Comparison of ENCODE assay signal across 20 cellular contexts in genomic region chr9:87524061-87524460, GRCh38. TPM values are rescaled to one million over a fixed set of nuclear protein-coding genes. Genes with fewer than 3 reads are reported as not detected.
A peak's percentile ranks its signal among the peaks of the same experiment; 100 is the strongest.
DNase-seq lines count a peak whose midpoint lies in the region; ATAC-seq, FAIRE-seq and TF ChIP-seq lines count a peak whose summit lies in the region.
"Had no signal": no experiment of that assay in that cellular context is flagged by ENCODE, and none has a peak within 500 bp of the region (broad histone marks: within the 10 kb centered on the region; RNA-seq: fewer than 3 reads in every experiment).

No MANE protein-coding gene starts in this region.

- no peak overlapping the region for H3K27ac Mint-ChIP-seq in osteocyte (ENCODE audit: unreplicated experiment)
- H3K27ac Mint-ChIP-seq: CD4-positive, alpha-beta T cell; IgD-negative memory B cell had no signal

- no peaks in the 10 kb centered on the region for H3K27me3 Mint-ChIP-seq in osteocyte (ENCODE audit: unreplicated experiment)
- H3K27me3 Mint-ChIP-seq: CD4-positive, alpha-beta T cell had no signal

- no peaks in the 10 kb centered on the region for H3K9me3 Mint-ChIP-seq in osteocyte (ENCODE audit: unreplicated experiment)
- H3K9me3 Mint-ChIP-seq: CD4-positive, alpha-beta T cell had no signal

- no peak for FAIRE-seq in H1 (lab: Jason Lieb, UNC)
- FAIRE-seq: A204.1, GM12892, H54 had no signal

- H3K4me3 ChIP-seq in IMR-90 (ENCODE audit: insufficient read depth, low read depth, low read length) (no peak overlapping the region), H1 (ENCODE audit: extremely low read depth in 1 of 4, insufficient read depth in 2 of 4, low read depth in 3 of 4, low read length in 4 of 4) (no peak overlapping the region), stomach smooth muscle (ENCODE audit: low read length in 2 of 2) (no peak overlapping the region), gastrocnemius medialis (no peak overlapping the region)

- H3K23me2 ChIP-seq in H1 (ENCODE audit: low read depth, low read length) = no peaks in the 10 kb centered on the region

- intact Hi-C loops in IMR-90 (cut with micrococcal nuclease) = no loop called here
- intact Hi-C loops in gastrocnemius medialis (cut with DNase I; ENCODE audit: low total_unique reads) = no loop called here

- H3K4me1 ChIP-seq in IMR-90 (ENCODE audit: control insufficient read depth, insufficient read depth, low read length) (no peaks in the 10 kb centered on the region), H1 (replicated peaks in 1 of 4; ENCODE audit: control insufficient read depth in 3 of 4, insufficient read depth in 4 of 4, low read length in 3 of 4) (peaks cover 6 to 18% (median 14%) of the 10 kb centered on the region in 4 experiments), stomach smooth muscle (ENCODE audit: control insufficient read depth, insufficient read depth, low read length) (peaks cover 26% of the 10 kb centered on the region), gastrocnemius medialis (peaks cover 0 to 11% of the 10 kb centered on the region in 2 donors)

- H3K4ac ChIP-seq in IMR-90 (ENCODE audit: low read depth, low read length) = no peak overlapping the region
- no peak overlapping the region for H3K4ac ChIP-seq in H1 (replicated peaks; ENCODE audit: insufficient read length, low read depth, low read length)

- no peaks in the 10 kb centered on the region for H4K20me1 ChIP-seq in IMR-90 (ENCODE audit: insufficient read depth, low read length)
- H4K20me1 ChIP-seq in H1 (replicated peaks in 1 of 2; ENCODE audit: control insufficient read depth in 1 of 2, insufficient read depth in 2 of 2, low read length in 2 of 2) = peaks cover 8 to 21% of the 10 kb centered on the region in 2 experiments

- POLR2A ChIA-PET in IMR-90 (lab: Charles Lee; ENCODE audit: unreplicated experiment) (no interaction called here), H1 (lab: Charles Lee; ENCODE audit: partially characterized antibody) (interaction anchor here (2.0 kb wide), 1 partner anchor 13 kb away, joined by 6 read pairs; no protein-coding TSS in a partner anchor)

- H3K4me3 Mint-ChIP-seq in osteocyte (ENCODE audit: unreplicated experiment) = no peak overlapping the region
- H3K4me3 Mint-ChIP-seq: CD4-positive, alpha-beta T cell; IgD-negative memory B cell had no signal

- no peak overlapping the region for H3K27ac ChIP-seq in IMR-90 (ENCODE audit: insufficient read depth, low read length)
- H3K27ac ChIP-seq in H1 (ENCODE audit: low read depth, low read length) = no peak overlapping the region
- peak overlapping the region; percentile 41 for H3K27ac ChIP-seq in stomach smooth muscle (ENCODE audit: low read length)
- no peak overlapping the region for H3K27ac ChIP-seq in gastrocnemius medialis
- H3K27ac ChIP-seq: C4-2B had no signal

- H2BK120ac ChIP-seq in IMR-90 (ENCODE audit: low read depth, low read length) = no peak overlapping the region
- no peak overlapping the region for H2BK120ac ChIP-seq in H1 (replicated peaks; ENCODE audit: low read depth, low read length)

- H3K18ac ChIP-seq in IMR-90 (ENCODE audit: low read depth, low read length) (no peak overlapping the region), H1 (ENCODE audit: extremely low read depth, low read length) (no peak overlapping the region)

- no peak overlapping the region for H2BK5ac ChIP-seq in IMR-90 (ENCODE audit: low read depth, low read length, poor library complexity, severe bottlenecking)
- peak overlapping the region; percentile 68; the same call in 1 of the 2 replicates for H2BK5ac ChIP-seq in H1 (ENCODE audit: low read depth, low read length)

- no peak overlapping the region for H2BK20ac ChIP-seq in IMR-90 (ENCODE audit: low read depth, low read length)
- 0 out of 2 replicates have a peak overlapping the region, but pooled peaks have one; percentile 28 for H2BK20ac ChIP-seq in H1 (ENCODE audit: low read length)

- H3K4me2 ChIP-seq in IMR-90 (ENCODE audit: low read depth, low read length) (no peak overlapping the region), H1 (ENCODE audit: insufficient read depth in 1 of 2, low read depth in 2 of 2, low read length in 2 of 2) (no peak overlapping the region)

- peak overlapping the region; percentile 28 for H2AK9ac ChIP-seq in IMR-90 (replicated peaks; ENCODE audit: low read depth, low read length, poor library complexity)

- CTCF ChIA-PET in IMR-90 (lab: Yijun Ruan, JAX) = no interaction called here
- CTCF ChIA-PET in H1 (lab: Charles Lee; ENCODE audit: partially characterized antibody) = interaction anchor here (1.4 to 1.8 kb wide), 2 partner anchors 8 to 42 kb away, joined by 4 to 5 read pairs; no protein-coding TSS in a partner anchor

- dilution Hi-C loops in IMR-90 (cut with HindIII; ENCODE audit: low sequenced_read_pairs, unreplicated experiment) = no loop called here

- TF ChIP-seq RAD21 in IMR-90 (IDR thresholded peaks at IDR 0.05; ENCODE audit: low read length) (no peak), H1 (IDR thresholded peaks at IDR 0.05 in 1 of 2, conservative IDR thresholded peaks at IDR 0.05 in 1 of 2; ENCODE audit: low read depth in 2 of 2, low read length in 2 of 2) (no peak)

- no peak for TF ChIP-seq CTCF in IMR-90 (conservative IDR thresholded peaks at IDR 0.05; ENCODE audit: low read depth, low read length)
- TF ChIP-seq CTCF in H1 (IDR thresholded peaks at IDR 0.05; ENCODE audit: control extremely low read depth in 1 of 3, insufficient read depth in 1 of 3, low read depth in 1 of 3, low read length in 3 of 3) = no peak
- TF ChIP-seq CTCF in osteocyte (IDR thresholded peaks at IDR 0.05) = no peak
- TF ChIP-seq CTCF in gastrocnemius medialis (IDR thresholded peaks at IDR 0.05 in 4 of 5, conservative IDR thresholded peaks at IDR 0.05 in 1 of 5) = no peak

- WGBS in IMR-90 (ENCODE audit: extremely low coverage in 2 of 2, insufficient read length in 1 of 2), 2 experiments = no CpG with 5 or more reads among the region's 5 CpGs
- 90% methylated on average over 5 of the region's 5 CpGs; no CpG with 5 or more reads in 1 of the 2 experiments for WGBS in H1 (ENCODE audit: extremely low coverage in 1 of 2, insufficient coverage in 1 of 2, insufficient read length in 1 of 2, insufficient replicate concordance in 2 of 2, low coverage in 1 of 2, low lambda C conversion rate in 2 of 2, missing lambda C conversion rate in 1 of 2), 2 experiments

- peaks cover 61% of the 10 kb centered on the region for H3K36me3 Mint-ChIP-seq in osteocyte (ENCODE audit: unreplicated experiment)
- H3K36me3 Mint-ChIP-seq: IgD-negative memory B cell had no signal

- H3K79me2 ChIP-seq in H1 (ENCODE audit: control insufficient read depth in 1 of 2, insufficient read depth in 2 of 2, low read length in 2 of 2) = peaks cover 5 to 86% of the 10 kb centered on the region in 2 experiments; a peak in 3 of 4 replicates

- H3K36me3 ChIP-seq in IMR-90 (ENCODE audit: control insufficient read depth, insufficient read depth, low read length) = no peaks in the 10 kb centered on the region
- H3K36me3 ChIP-seq in H1 (ENCODE audit: control insufficient read depth in 2 of 4, insufficient read depth in 4 of 4, low read length in 3 of 4) = peaks cover 0 to 3% (median 0%) of the 10 kb centered on the region in 4 experiments; a peak in 2 of 8 replicates
- H3K36me3 ChIP-seq in stomach smooth muscle (ENCODE audit: control insufficient read depth in 2 of 2, insufficient read depth in 2 of 2, low read length in 2 of 2) = no peaks in the 10 kb centered on the region
- no peaks in the 10 kb centered on the region for H3K36me3 ChIP-seq in gastrocnemius medialis

- H3K23ac ChIP-seq in IMR-90 (ENCODE audit: low read depth, low read length) (no peak overlapping the region), H1 (ENCODE audit: insufficient read length) (no peak overlapping the region)

- TF ChIP-seq POLR2A in IMR-90 (IDR thresholded peaks at IDR 0.05; ENCODE audit: low read depth, low read length) (no peak), H1 (IDR thresholded peaks at IDR 0.05; ENCODE audit: control extremely low read depth in 1 of 2, low read depth in 2 of 2, low read length in 2 of 2) (no peak), gastrocnemius medialis (IDR thresholded peaks at IDR 0.05) (no peak)

- H2AFZ ChIP-seq in IMR-90 (replicated peaks; ENCODE audit: low read length, poor library complexity) (no peak overlapping the region), H1 (ENCODE audit: low read length) (no peak overlapping the region)

- H3K4me1 Mint-ChIP-seq in osteocyte (ENCODE audit: unreplicated experiment) = peaks cover 31% of the 10 kb centered on the region
- H3K4me1 Mint-ChIP-seq: IgD-negative memory B cell had no signal

- no peak for TF ChIP-seq EP300 in H1 (IDR thresholded peaks at IDR 0.05; ENCODE audit: borderline replicate concordance in 1 of 2, low read depth in 2 of 2, low read length in 2 of 2)

- no peaks in the 10 kb centered on the region for H3K79me1 ChIP-seq in IMR-90 (ENCODE audit: low read depth in 1 of 2, low read length in 2 of 2)
- H3K79me1 ChIP-seq in H1 (ENCODE audit: low read depth, low read length) = peaks cover 17% of the 10 kb centered on the region

- H4K5ac ChIP-seq in IMR-90 (ENCODE audit: low read depth, low read length) (no peak overlapping the region), H1 (ENCODE audit: insufficient read length, low read depth, low read length) (no peak overlapping the region)

- H3K9ac ChIP-seq in IMR-90 (ENCODE audit: low read depth, low read length) (no peak overlapping the region), H1 (replicated peaks in 1 of 4; ENCODE audit: extremely low read depth in 1 of 4, low read depth in 3 of 4, low read length in 3 of 4) (no peak overlapping the region), stomach smooth muscle (ENCODE audit: low read length in 2 of 2) (no peak overlapping the region)

- in situ Hi-C loops in IMR-90 (cut with MboI; ENCODE audit: low sequenced_read_pairs) (no loop called here), gastrocnemius medialis (cut with MboI; ENCODE audit: low sequenced_read_pairs in 4 of 4) (no loop called here)

- H3K56ac ChIP-seq in IMR-90 (ENCODE audit: extremely low read depth, insufficient read depth, low read length) (no peak overlapping the region), H1 (replicated peaks; ENCODE audit: insufficient read length, low read depth, low read length) (no peak overlapping the region)

- no peak overlapping the region for H2AK5ac ChIP-seq in IMR-90 (ENCODE audit: low read depth, low read length)
- peak overlapping the region; percentile 79; the same call in 1 of the 2 replicates for H2AK5ac ChIP-seq in H1 (ENCODE audit: low read depth, low read length)

- H3K27me3 ChIP-seq in IMR-90 (ENCODE audit: control insufficient read depth, insufficient read depth, low read length) = peaks cover 1% of the 10 kb centered on the region; the same call in 1 of the 2 replicates
- H3K27me3 ChIP-seq in H1 (replicated peaks in 1 of 4; ENCODE audit: control insufficient read depth in 3 of 4, extremely low read depth in 1 of 4, insufficient read depth in 3 of 4, low read length in 3 of 4) = no peaks in the 10 kb centered on the region
- no peaks in the 10 kb centered on the region for H3K27me3 ChIP-seq in stomach smooth muscle (ENCODE audit: control insufficient read depth in 1 of 2, insufficient read depth in 2 of 2, low read length in 2 of 2)
- no peaks in the 10 kb centered on the region for H3K27me3 ChIP-seq in gastrocnemius medialis

- H3K14ac ChIP-seq in IMR-90 (replicated peaks; ENCODE audit: low read depth, low read length) (no peak overlapping the region), H1 (ENCODE audit: insufficient read length) (no peak overlapping the region)

- 0 out of 2 replicates have a peak overlapping the region, but pooled peaks have one; percentile 43 for H2BK12ac ChIP-seq in H1 (ENCODE audit: low read depth, low read length)

- BruUV-seq in IMR-90 (replicated peaks; lab: Mats Ljungman, UMichigan) = no TSS peak

- H4K91ac ChIP-seq in IMR-90 (ENCODE audit: insufficient read depth, low read depth, low read length) (no peak overlapping the region), H1 (replicated peaks; ENCODE audit: insufficient read length, low read length) (no peak overlapping the region)

- no peak for DNase-seq in IMR-90
- DNase-seq in H1 (ENCODE audit: low read depth in 1 of 2, low spot score in 2 of 2) = peak in 1 of 2 experiments; percentile 32
- peak; percentile 53 for DNase-seq in osteocyte (ENCODE audit: extremely low spot score, unreplicated experiment)
- DNase-seq in activated CD4-positive, CD25-positive, alpha-beta regulatory T cell treated with anti-CD3 and anti-CD28 coated beads, Interleukin-2, amount 50 U/mL, for 72 hours = no peak
- DNase-seq in gastrocnemius medialis = no peak
- no peak for DNase-seq in activated T-cell treated with anti-CD3 and anti-CD28 coated beads, Interleukin-2, amount 50 U/mL, for 1 hour
- DNase-seq: AML-193; CD4-positive, alpha-beta T cell; DMS153; DMS79; GDM1; HCEC 1CT; KBM-7 had no signal

- H2BK15ac ChIP-seq in IMR-90 (ENCODE audit: low read depth, low read length) (no peak overlapping the region), H1 (ENCODE audit: low read length) (no peak overlapping the region)

- H3K9me3 ChIP-seq in IMR-90 (ENCODE audit: control insufficient read depth, insufficient read depth, low read length) = no peaks in the 10 kb centered on the region
- H3K9me3 ChIP-seq in H1 (ENCODE audit: insufficient read depth in 2 of 2, low read depth in 1 of 2, low read length in 1 of 2) = no peaks in the 10 kb centered on the region
- H3K9me3 ChIP-seq in stomach smooth muscle (ENCODE audit: control insufficient read depth in 2 of 2, low read length in 2 of 2) = no peaks in the 10 kb centered on the region
- no peaks in the 10 kb centered on the region for H3K9me3 ChIP-seq in gastrocnemius medialis

- no peaks in the 10 kb centered on the region for H3K9me1 ChIP-seq in IMR-90 (ENCODE audit: insufficient read depth, low read length)

- H4K8ac ChIP-seq in IMR-90 (ENCODE audit: low read depth in 2 of 2, low read length in 2 of 2) (no peak overlapping the region), H1 (ENCODE audit: extremely low read depth, insufficient read depth, low read length) (no peak overlapping the region)

- ATAC-seq in IMR-90 (ENCODE audit: low read depth) (no peak), gastrocnemius medialis (no peak), GM18502 (IDR thresholded peaks at IDR 0.05; ENCODE audit: poor library complexity, unreplicated experiment) (no peak)

RNA-seq across cellular contexts. Expression of gene DAPK1, which starts 26.4 kb away (rescaled TPM):
- under 0.01 TPM in 2 replicates for total RNA-seq in IMR-90 (2012; rRNA removed)
- polyA plus RNA-seq in IMR-90 (2012; rRNA removed) = 0.01 and 0.03 TPM in 2 replicates
- polyA plus RNA-seq in IMR-90 (2012; cell fraction: cytosol; rRNA removed) = 0.03 and 0.04 TPM in 2 replicates
- 0.03 and 0.07 TPM in 2 replicates for polyA plus RNA-seq in IMR-90 (2012; cell fraction: nucleus; rRNA removed; ENCODE audit: low replicate concordance)
- total RNA-seq in H1 (2021; fragmentation: NEBNext Ultra II Directional; extraction: Animal tissue kit (Norgen Biotek cat#: 25700)) = 128 and 131 TPM in 2 replicates
- polyA plus RNA-seq in H1 (2011; rRNA removed) = 62.4 and 64.9 TPM in 2 replicates
- 73.1 TPM for polyA plus RNA-seq in H1 (2011; cell fraction: cytosol; rRNA removed)
- polyA plus RNA-seq in H1 (2011; cell fraction: nucleus; rRNA removed) = 156 TPM
- polyA plus RNA-seq in H1 (2012, experiment 1 of 2) = 57.1 to 67.3 TPM (median 64.0 TPM) in 4 replicates
- polyA plus RNA-seq in H1 (2012, experiment 2 of 2) = 12.9 TPM
- polyA plus RNA-seq in H1 (2013, experiment 1 of 2) = 33.3 TPM
- polyA plus RNA-seq in H1 (2013, experiment 2 of 2) = 34.1 TPM
- 255 and 314 TPM in 2 replicates for polyA minus RNA-seq in H1 (2011; rRNA and poly(A)+ RNA removed)
- polyA minus RNA-seq in H1 (2011; cell fraction: cytosol; rRNA and poly(A)+ RNA removed) = 78.8 TPM
- polyA minus RNA-seq in H1 (2011; cell fraction: nucleus; rRNA and poly(A)+ RNA removed) = 203 TPM
- 294 and 304 TPM in 2 replicates for total RNA-seq in osteocyte
- 1 to 10 TPM; 1.2 to 4.3 (median 2.7) TPM for total RNA-seq in gastrocnemius medialis

Comparison
In these comparisons a context has a peak if more than half of its experiments do, and no peak if none do; other contexts are left out.
1. RNA of gene DAPK1, which starts 26.4 kb away (total RNA-seq): 294 to 304 TPM in osteocyte and 128 to 131 TPM in H1; 1.2 to 4.3 TPM in gastrocnemius medialis and under 0.01 TPM in IMR-90; every median in the first group is over 10 times any median in the second.